Comparison of ENCODE assay signal across 10 cellular contexts in genomic region chr7:16648551-16648950, GRCh38. TPM values are rescaled to one million over a fixed set of nuclear protein-coding genes. Genes with fewer than 3 reads are reported as not detected.
DNase-seq lines count a peak whose midpoint lies in the region; ATAC-seq and TF ChIP-seq lines count a peak whose summit lies in the region.
"Had no signal": no experiment of that assay in that cellular context is flagged by ENCODE, and none has a peak within 500 bp of the region (broad histone marks: within the 10 kb centered on the region; RNA-seq: fewer than 3 reads in every experiment).

No MANE protein-coding gene starts in this region.

- CTCF ChIA-PET in CD4-positive, alpha-beta memory T cell (lab: Charles Lee; ENCODE audit: partially characterized antibody) = no interaction called here
- CTCF ChIA-PET in naive thymus-derived CD4-positive, alpha-beta T cell (lab: Charles Lee) = no interaction called here

- intact Hi-C loops in CD4-positive, alpha-beta memory T cell (cut with micrococcal nuclease) = loop anchor here (5.0 to 10.0 kb wide), 2 partner anchors 586 to 1294 kb away; partner anchors contain the start of gene SNX13
- intact Hi-C loops in activated T-helper 1 cell treated with anti-CD3 and anti-CD28 coated beads, Interleukin-12 subunit alpha, Interleukin-12 subunit beta, Interleukin-2, Interleukin-4 antibody, amounts not matched to agents 30 ng/mL and 10 ng/mL and 1 ng/mL, durations not matched to agents 14 hours and 24 hours and 36 hours (cut with micrococcal nuclease) = loop anchor here (5.0 to 10.0 kb wide), 2 partner anchors 496 to 649 kb away; partner anchors contain the start of gene AHR
- intact Hi-C loops in naive thymus-derived CD4-positive, alpha-beta T cell (cut with micrococcal nuclease) = loop anchor here in 1 of 2 donors (10.0 kb wide), 1 partner anchor 496 kb away; no protein-coding TSS in a partner anchor

- no peak for TF ChIP-seq CTCF in HFFc6 (IDR thresholded peaks at IDR 0.05)
- TF ChIP-seq CTCF in WERI-Rb-1 (IDR thresholded peaks at IDR 0.05; ENCODE audit: low read depth, low read length) = no peak

- H3K9me3 Mint-ChIP-seq in CD4-positive, alpha-beta memory T cell = no peaks in the 10 kb centered on the region
- no peaks in the 10 kb centered on the region for H3K9me3 Mint-ChIP-seq in HFFc6
- no peaks in the 10 kb centered on the region for H3K9me3 Mint-ChIP-seq in activated T-helper 1 cell treated with anti-CD3 and anti-CD28 coated beads, Interleukin-12 subunit alpha, Interleukin-12 subunit beta, Interleukin-2, Interleukin-4 antibody, amounts not matched to agents 30 ng/mL and 10 ng/mL and 1 ng/mL, durations not matched to agents 14 hours and 24 hours and 36 hours
- H3K9me3 Mint-ChIP-seq in naive thymus-derived CD4-positive, alpha-beta T cell = no peaks in the 10 kb centered on the region

- no peaks in the 10 kb centered on the region for H3K36me3 ChIP-seq in CD4-positive, alpha-beta memory T cell (ENCODE audit: insufficient read depth, low read length)
- no peaks in the 10 kb centered on the region for H3K36me3 ChIP-seq in naive thymus-derived CD4-positive, alpha-beta T cell (ENCODE audit: control insufficient read depth in 2 of 3, insufficient read depth in 3 of 3, low read length in 3 of 3)
- peaks cover 14% of the 10 kb centered on the region for H3K36me3 ChIP-seq in WERI-Rb-1

- peaks cover 56% of the 10 kb centered on the region for H3K4me1 ChIP-seq in CD4-positive, alpha-beta memory T cell (ENCODE audit: insufficient read depth, low read length)
- peaks cover 21 to 34% of the 10 kb centered on the region in 2 donors for H3K4me1 ChIP-seq in naive thymus-derived CD4-positive, alpha-beta T cell (ENCODE audit: control insufficient read depth in 2 of 2, insufficient read depth in 2 of 2, low read length in 2 of 2)

- H3K27me3 ChIP-seq in CD4-positive, alpha-beta memory T cell (ENCODE audit: insufficient read depth, low read length) = no peaks in the 10 kb centered on the region
- no peaks in the 10 kb centered on the region for H3K27me3 ChIP-seq in naive thymus-derived CD4-positive, alpha-beta T cell (ENCODE audit: control insufficient read depth in 2 of 2, insufficient read depth in 2 of 2, low read length in 2 of 2)
- H3K27me3 ChIP-seq in WERI-Rb-1 (ENCODE audit: insufficient read depth, low read depth, severe bottlenecking) = no peaks in the 10 kb centered on the region

- H3K4me3 Mint-ChIP-seq in CD4-positive, alpha-beta memory T cell = peak overlapping the region in 5 of 8 donors; percentile 2 to 61 (median 39)
- peak overlapping the region; percentile 95 for H3K4me3 Mint-ChIP-seq in HFFc6
- H3K4me3 Mint-ChIP-seq in activated T-helper 1 cell treated with anti-CD3 and anti-CD28 coated beads, Interleukin-12 subunit alpha, Interleukin-12 subunit beta, Interleukin-2, Interleukin-4 antibody, amounts not matched to agents 30 ng/mL and 10 ng/mL and 1 ng/mL, durations not matched to agents 14 hours and 24 hours and 36 hours = peak overlapping the region; percentile 60
- peak overlapping the region; percentile 1 to 97 (median 20) for H3K4me3 Mint-ChIP-seq in naive thymus-derived CD4-positive, alpha-beta T cell

- no peaks in the 10 kb centered on the region for H3K27me3 Mint-ChIP-seq in CD4-positive, alpha-beta memory T cell
- peaks cover 3% of the 10 kb centered on the region for H3K27me3 Mint-ChIP-seq in HFFc6 (ENCODE audit: insufficient read depth)
- H3K27me3 Mint-ChIP-seq in activated T-helper 1 cell treated with anti-CD3 and anti-CD28 coated beads, Interleukin-12 subunit alpha, Interleukin-12 subunit beta, Interleukin-2, Interleukin-4 antibody, amounts not matched to agents 30 ng/mL and 10 ng/mL and 1 ng/mL, durations not matched to agents 14 hours and 24 hours and 36 hours (ENCODE audit: insufficient read depth) = no peaks in the 10 kb centered on the region
- H3K27me3 Mint-ChIP-seq in naive thymus-derived CD4-positive, alpha-beta T cell = no peaks in the 10 kb centered on the region

- DNase-seq in CD4-positive, alpha-beta memory T cell = no peak
- no peak for DNase-seq in HFFc6
- DNase-seq in activated T-helper 1 cell treated with anti-CD3 and anti-CD28 coated beads, Interleukin-12 subunit alpha, Interleukin-12 subunit beta, Interleukin-2, Interleukin-4 antibody, amounts not matched to agents 30 ng/mL and 10 ng/mL and 1 ng/mL, durations not matched to agents 14 hours and 24 hours and 36 hours (ENCODE audit: low spot score) = no peak
- DNase-seq in naive thymus-derived CD4-positive, alpha-beta T cell = no peak
- no peak for DNase-seq in WERI-Rb-1
- no peak for DNase-seq in activated CD4-positive, CD25-positive, alpha-beta regulatory T cell (lab: John Stamatoyannopoulos, UW)
- DNase-seq: activated effector memory CD4-positive, alpha-beta T cell treated with anti-CD3 and anti-CD28 coated beads, Interleukin-2, amount 50 U/mL, for 16 hours had no signal

- POLR2A ChIA-PET in CD4-positive, alpha-beta memory T cell (lab: Charles Lee; ENCODE audit: partially characterized antibody) = no interaction called here
- POLR2A ChIA-PET in naive thymus-derived CD4-positive, alpha-beta T cell (lab: Charles Lee) = interaction anchor here (0.6 kb wide), 1 partner anchor 12 kb away, joined by 5 read pairs; no protein-coding TSS in a partner anchor

- peak overlapping the region in 1 of 7 donors; percentile 5 for H3K27ac Mint-ChIP-seq in CD4-positive, alpha-beta memory T cell
- peak overlapping the region; percentile 4; the same call in 1 of the 2 replicates for H3K27ac Mint-ChIP-seq in HFFc6
- no peak overlapping the region for H3K27ac Mint-ChIP-seq in activated T-helper 1 cell treated with anti-CD3 and anti-CD28 coated beads, Interleukin-12 subunit alpha, Interleukin-12 subunit beta, Interleukin-2, Interleukin-4 antibody, amounts not matched to agents 30 ng/mL and 10 ng/mL and 1 ng/mL, durations not matched to agents 14 hours and 24 hours and 36 hours
- H3K27ac Mint-ChIP-seq in naive thymus-derived CD4-positive, alpha-beta T cell = peak overlapping the region in 2 of 9 donors; percentile 7 to 11

- H3K9me3 ChIP-seq in CD4-positive, alpha-beta memory T cell (ENCODE audit: control insufficient read depth in 1 of 2, low read length in 2 of 2) = no peaks in the 10 kb centered on the region
- no peaks in the 10 kb centered on the region for H3K9me3 ChIP-seq in naive thymus-derived CD4-positive, alpha-beta T cell (ENCODE audit: control insufficient read depth in 2 of 3, low read length in 3 of 3)
- no peaks in the 10 kb centered on the region for H3K9me3 ChIP-seq in WERI-Rb-1 (ENCODE audit: severe bottlenecking)

- no peak for ATAC-seq in naive thymus-derived CD4-positive, alpha-beta T cell
- ATAC-seq in HG02642 (IDR thresholded peaks at IDR 0.05; ENCODE audit: poor library complexity, unreplicated experiment) (no peak), GM21526 (IDR thresholded peaks at IDR 0.05; ENCODE audit: low FRiP score, unreplicated experiment) (no peak)

- H3K4me3 ChIP-seq in CD4-positive, alpha-beta memory T cell (ENCODE audit: low read length in 2 of 2) = no peak overlapping the region
- H3K4me3 ChIP-seq in naive thymus-derived CD4-positive, alpha-beta T cell (ENCODE audit: low read length) = no peak overlapping the region
- no peak overlapping the region for H3K4me3 ChIP-seq in WERI-Rb-1 (ENCODE audit: low read depth, low read length)

- H3K36me3 Mint-ChIP-seq in CD4-positive, alpha-beta memory T cell = peaks cover 0 to 19% of the 10 kb centered on the region in 2 donors
- H3K36me3 Mint-ChIP-seq in HFFc6 (ENCODE audit: low read depth) = peaks cover 18% of the 10 kb centered on the region; the same call in 1 of the 2 replicates
- peaks cover 32% of the 10 kb centered on the region for H3K36me3 Mint-ChIP-seq in activated T-helper 1 cell treated with anti-CD3 and anti-CD28 coated beads, Interleukin-12 subunit alpha, Interleukin-12 subunit beta, Interleukin-2, Interleukin-4 antibody, amounts not matched to agents 30 ng/mL and 10 ng/mL and 1 ng/mL, durations not matched to agents 14 hours and 24 hours and 36 hours (ENCODE audit: low read depth)
- peaks cover 0 to 10% (median 5%) of the 10 kb centered on the region in 5 donors for H3K36me3 Mint-ChIP-seq in naive thymus-derived CD4-positive, alpha-beta T cell

- H3K4me1 Mint-ChIP-seq in CD4-positive, alpha-beta memory T cell = peaks cover 47 to 79% (median 61%) of the 10 kb centered on the region in 4 donors
- H3K4me1 Mint-ChIP-seq in HFFc6 (ENCODE audit: low read depth) = peaks cover 63% of the 10 kb centered on the region
- H3K4me1 Mint-ChIP-seq in activated T-helper 1 cell treated with anti-CD3 and anti-CD28 coated beads, Interleukin-12 subunit alpha, Interleukin-12 subunit beta, Interleukin-2, Interleukin-4 antibody, amounts not matched to agents 30 ng/mL and 10 ng/mL and 1 ng/mL, durations not matched to agents 14 hours and 24 hours and 36 hours (ENCODE audit: low read depth) = peaks cover 75% of the 10 kb centered on the region
- peaks cover 57 to 83% (median 75%) of the 10 kb centered on the region in 7 donors for H3K4me1 Mint-ChIP-seq in naive thymus-derived CD4-positive, alpha-beta T cell

- H3K27ac ChIP-seq in CD4-positive, alpha-beta memory T cell (ENCODE audit: low read depth, low read length) = no peak overlapping the region
- H3K27ac ChIP-seq in naive thymus-derived CD4-positive, alpha-beta T cell (ENCODE audit: low read depth, low read length) = no peak overlapping the region
- H3K27ac ChIP-seq in WERI-Rb-1 = no peak overlapping the region
- H3K27ac ChIP-seq: RWPE1 had no signal

RNA-seq across cellular contexts. Expression of gene BZW2, which starts 2.6 kb away (rescaled TPM):
- total RNA-seq in CD4-positive, alpha-beta memory T cell = 10 to 100 TPM; 18.6 to 18.7 TPM
- 10 to 100 TPM; 48.4 to 58.7 TPM for polyA plus RNA-seq in CD4-positive, alpha-beta memory T cell
- 100 to 1,000 TPM in 2 of 6 experiments, 10 to 100 TPM in 4; 75.8 to 104 (median 94.5) TPM for total RNA-seq in HFFc6 (2021; fragmentation: NEBNext Ultra II Directional; extraction: Animal tissue kit (Norgen Biotek cat#: 25700))
- 94.3 and 101 TPM in 2 replicates for total RNA-seq in activated T-helper 1 cell treated with anti-CD3 and anti-CD28 coated beads, Interleukin-12 subunit alpha, Interleukin-12 subunit beta, Interleukin-2, Interleukin-4 antibody, amounts not matched to agents 30 ng/mL and 10 ng/mL and 1 ng/mL, durations not matched to agents 14 hours and 24 hours and 36 hours
- total RNA-seq in naive thymus-derived CD4-positive, alpha-beta T cell = 10 to 100 TPM; 24.6 to 52.1 (median 28.0) TPM
- polyA plus RNA-seq in naive thymus-derived CD4-positive, alpha-beta T cell = 10 to 100 TPM; 73.2 to 79.3 TPM

RNA-seq across cellular contexts. Expression of gene ANKMY2, which starts 3.0 kb away (rescaled TPM):
- 10 to 100 TPM; 13.6 to 20.3 TPM for total RNA-seq in CD4-positive, alpha-beta memory T cell
- 10 to 100 TPM; 14.9 to 21.4 TPM for polyA plus RNA-seq in CD4-positive, alpha-beta memory T cell
- 10 to 100 TPM; 21.0 to 26.2 (median 23.4) TPM for total RNA-seq in HFFc6 (2021; fragmentation: NEBNext Ultra II Directional; extraction: Animal tissue kit (Norgen Biotek cat#: 25700))
- 6.9 and 8.4 TPM in 2 replicates for total RNA-seq in activated T-helper 1 cell treated with anti-CD3 and anti-CD28 coated beads, Interleukin-12 subunit alpha, Interleukin-12 subunit beta, Interleukin-2, Interleukin-4 antibody, amounts not matched to agents 30 ng/mL and 10 ng/mL and 1 ng/mL, durations not matched to agents 14 hours and 24 hours and 36 hours
- 10 to 100 TPM in 2 of 5 experiments, 1 to 10 TPM in 3; 6.3 to 16.4 (median 8.7) TPM for total RNA-seq in naive thymus-derived CD4-positive, alpha-beta T cell
- 10 to 100 TPM; 15.4 to 15.6 TPM for polyA plus RNA-seq in naive thymus-derived CD4-positive, alpha-beta T cell

Comparison
In these comparisons a context has a peak if more than half of its experiments do, and no peak if none do; other contexts are left out.
1. H3K4me3 Mint-ChIP-seq: peak in every context shown above with its lines; median percentile 95 in HFFc6; 60 in activated T-helper 1 cell treated with anti-CD3 and anti-CD28 coated beads, Interleukin-12 subunit alpha, Interleukin-12 subunit beta, Interleukin-2, Interleukin-4 antibody, amounts not matched to agents 30 ng/mL and 10 ng/mL and 1 ng/mL, durations not matched to agents 14 hours and 24 hours and 36 hours; 39 in CD4-positive, alpha-beta memory T cell; 20 in naive thymus-derived CD4-positive, alpha-beta T cell.